ENCODE assay signal across 8 cellular contexts in genomic region chr11:46616551-46617450, GRCh38. TPM values are rescaled to one million over a fixed set of nuclear protein-coding genes. Genes with fewer than 3 reads are reported as not detected.
A peak's percentile ranks its signal among the peaks of the same experiment; 100 is the strongest.
DNase-seq lines count a peak whose midpoint lies in the region; ATAC-seq and TF ChIP-seq lines count a peak whose summit lies in the region.

HARBI1 (minus strand) TSS chr11:46617227; CDS start chr11:46616237, 990 bp downstream.

- H3K9me3 Mint-ChIP-seq in nephron: no peaks in the 10 kb centered on the region

- H3K79me2 ChIP-seq in DOHH2 (ENCODE audit: control insufficient read depth, low read length): peaks cover 57% of the 10 kb centered on the region

- no peaks in the 10 kb centered on the region; the same call in 1 of the 2 replicates for H3F3A ChIP-seq in DOHH2 (ENCODE audit: control insufficient read depth, insufficient read depth)

- peak within 1 kb of the TSS; percentile 99 to 100 (median 100) for H3K27ac Mint-ChIP-seq in nephron

- H3K27me3 Mint-ChIP-seq in nephron (ENCODE audit: low read depth): no peaks in the 10 kb centered on the region

- ATAC-seq in GM21825 (IDR thresholded peaks at IDR 0.05; ENCODE audit: unreplicated experiment): peak; percentile 94
- ATAC-seq in stimulated activated naive CD8-positive, alpha-beta T cell treated with anti-CD3 and anti-CD28 coated beads, Interleukin-15, Interleukin-2, amounts not matched to agents 100 U/mL and 50 U/mL, for 24 hours: peak; percentile 99

- peak within 1 kb of the TSS; percentile 78 for H3K4me2 ChIP-seq in DOHH2 (ENCODE audit: low read length)

- DNase-seq in RKO (ENCODE audit: low spot score) (peak; percentile 90), fibroblast of the aortic adventitia (ENCODE audit: low read depth) (peak; percentile 87)
- DNase-seq in activated T-helper 9 cell treated with anti-CD3 and anti-CD28 coated beads, Interleukin-2, amount 50 U/mL, for 16 hours (ENCODE audit: low read depth): peak; percentile 91
- peak; percentile 95 for DNase-seq in stimulated activated naive CD8-positive, alpha-beta T cell treated with anti-CD3 and anti-CD28 coated beads, Interleukin-15, Interleukin-2, amounts not matched to agents 100 U/mL and 50 U/mL, for 24 hours

- H3K4me1 ChIP-seq in DOHH2 (ENCODE audit: control insufficient read depth, low read length): peaks cover 23% of the 10 kb centered on the region

- peaks cover 36% of the 10 kb centered on the region for H3K4me1 Mint-ChIP-seq in nephron

- H3K36me3 Mint-ChIP-seq in nephron (ENCODE audit: low read depth): peaks cover 15% of the 10 kb centered on the region

- H3K36me3 ChIP-seq in DOHH2 (ENCODE audit: control insufficient read depth, low read length) (peaks cover 7% of the 10 kb centered on the region; the same call in 1 of the 2 replicates), KOPT-K1 (ENCODE audit: insufficient read depth, low read length) (peaks cover 16% of the 10 kb centered on the region; the same call in 1 of the 2 replicates)

- H3K9me2 ChIP-seq in DOHH2 (replicated peaks; ENCODE audit: control insufficient read depth, low read length): no peaks in the 10 kb centered on the region

- TF ChIP-seq CTCF in DOHH2 (IDR thresholded peaks at IDR 0.05; ENCODE audit: low read depth, low read length, poor library complexity, severe bottlenecking): no peak
- no peak for TF ChIP-seq CTCF in fibroblast of the aortic adventitia (IDR thresholded peaks at IDR 0.05; ENCODE audit: insufficient read depth, low read length)
- no peak for TF ChIP-seq CTCF in nephron (IDR thresholded peaks at IDR 0.05; ENCODE audit: unreplicated experiment in 3 of 3)

- peak within 1 kb of the TSS; percentile 97 for H3K4me3 ChIP-seq in DOHH2 (ENCODE audit: low read length)
- H3K4me3 ChIP-seq in fibroblast of the aortic adventitia (ENCODE audit: low read depth, low read length): peak within 1 kb of the TSS; percentile 98

- H3K4me3 Mint-ChIP-seq in nephron: peak within 1 kb of the TSS; percentile 95 to 97 (median 97)

- H3K27me3 ChIP-seq in DOHH2 (ENCODE audit: control insufficient read depth, low read length): no peaks in the 10 kb centered on the region

- H3K27ac ChIP-seq in DOHH2 (ENCODE audit: low read depth, low read length): peak within 1 kb of the TSS; percentile 73
- H3K27ac ChIP-seq in KOPT-K1 (ENCODE audit: low read depth, low read length, poor library complexity, severe bottlenecking): peak within 1 kb of the TSS; percentile 94

- H3K9me3 ChIP-seq in DOHH2 (ENCODE audit: control insufficient read depth, insufficient read depth, low read length) (no peaks in the 10 kb centered on the region), KOPT-K1 (ENCODE audit: insufficient read depth, low read length, poor library complexity, severe bottlenecking) (no peaks in the 10 kb centered on the region)

- H4K20me1 ChIP-seq in DOHH2 (ENCODE audit: control insufficient read depth, insufficient read depth, low read depth, low read length): no peaks in the 10 kb centered on the region

RNA-seq across cellular contexts. Expression of gene HARBI1, which starts in this region (rescaled TPM):
- total RNA-seq in fibroblast of the aortic adventitia (ENCODE audit: low replicate concordance): 4.3 and 4.5 TPM in 2 replicates

Comparison
In these comparisons a context has a peak if more than half of its experiments do, and no peak if none do; other contexts are left out.
1. Peak in every context shown above with its lines: DNase-seq, ATAC-seq, H3K4me3 ChIP-seq and H3K27ac ChIP-seq.